In genomic region chr12:109267361-109267760, GRCh38 we compare ENCODE assay signal across 37 cellular contexts. TPM values are rescaled to one million over a fixed set of nuclear protein-coding genes. Genes with fewer than 3 reads are reported as not detected.
"Had no signal": no experiment of that assay in that cellular context is flagged by ENCODE, and none has a peak within 500 bp of the region (broad histone marks: within the 10 kb centered on the region; RNA-seq: fewer than 3 reads in every experiment).

No MANE protein-coding gene starts in this region.

- H3K4me1 ChIP-seq: ascending aorta had no signal

- H3K27ac ChIP-seq: ascending aorta, cardiac muscle cell, VCaP had no signal

- H3K4me1 Mint-ChIP-seq: activated B cell treated with CpG ODN at 0.5 μM for 24 hours; activated CD4-positive, alpha-beta memory T cell treated with anti-CD3 and anti-CD28 coated beads, Interleukin-2, amount 10 ng/mL, durations not matched to agents 7 days and 5 days; activated CD4-positive, alpha-beta T cell treated with anti-CD3 and anti-CD28 coated beads for 36 hours; activated CD4-positive, alpha-beta T cell treated with anti-CD3 and anti-CD28 coated beads, Interleukin-2, amount 10 ng/mL, durations not matched to agents 7 days and 5 days; activated CD8-positive, alpha-beta memory T cell treated with anti-CD3 and anti-CD28 coated beads, Interleukin-2, amount 10 ng/mL, durations not matched to agents 7 days and 5 days; activated naive CD4-positive, alpha-beta T cell treated with anti-CD3 and anti-CD28 coated beads, Interleukin-2, amount 10 ng/mL, durations not matched to agents 7 days and 5 days; activated naive CD4-positive, alpha-beta T cell treated with anti-CD3 and anti-CD28 coated beads, Interleukin-2, amount 50 U/mL, for 24 hours; activated naive CD8-positive, alpha-beta T cell treated with anti-CD3 and anti-CD28 coated beads, Interleukin-2, amount 10 ng/mL, durations not matched to agents 7 days and 5 days; activated naive CD8-positive, alpha-beta T cell treated with anti-CD3 and anti-CD28 coated beads, Interleukin-2, amount 50 U/mL, for 24 hours; brain; central memory CD8-positive, alpha-beta T cell had no signal

- H3K36me3 Mint-ChIP-seq: activated CD8-positive, alpha-beta memory T cell treated with anti-CD3 and anti-CD28 coated beads, Interleukin-2, amount 10 ng/mL, durations not matched to agents 7 days and 5 days had no signal

- ATAC-seq: activated CD4-positive, alpha-beta T cell treated with anti-CD3 and anti-CD28 coated beads for 36 hours; activated CD8-positive, alpha-beta memory T cell treated with anti-CD3 and anti-CD28 coated beads, Interleukin-2, amount 10 ng/mL, durations not matched to agents 7 days and 5 days; activated CD8-positive, alpha-beta T cell treated with anti-CD3 and anti-CD28 coated beads, Interleukin-2, amount 10 ng/mL, durations not matched to agents 7 days and 5 days; activated naive CD8-positive, alpha-beta T cell treated with anti-CD3 and anti-CD28 coated beads, Interleukin-2, amount 50 U/mL, for 24 hours had no signal

- FAIRE-seq: bronchial epithelial cell, TTC549 had no signal

- H3K4me3 Mint-ChIP-seq: activated B cell treated with CpG ODN at 0.5 μM for 24 hours; activated CD4-positive, alpha-beta memory T cell treated with anti-CD3 and anti-CD28 coated beads, Interleukin-2, amount 10 ng/mL, durations not matched to agents 7 days and 5 days; activated CD4-positive, alpha-beta T cell treated with anti-CD3 and anti-CD28 coated beads for 36 hours; activated CD4-positive, alpha-beta T cell treated with anti-CD3 and anti-CD28 coated beads, Interleukin-2, amount 10 ng/mL, durations not matched to agents 7 days and 5 days; activated CD8-positive, alpha-beta memory T cell treated with anti-CD3 and anti-CD28 coated beads, Interleukin-2, amount 10 ng/mL, durations not matched to agents 7 days and 5 days; activated CD8-positive, alpha-beta T cell treated with anti-CD3 and anti-CD28 coated beads, Interleukin-2, amount 10 ng/mL, durations not matched to agents 7 days and 5 days; activated naive CD4-positive, alpha-beta T cell treated with anti-CD3 and anti-CD28 coated beads, Interleukin-2, amount 10 ng/mL, durations not matched to agents 7 days and 5 days; activated naive CD4-positive, alpha-beta T cell treated with anti-CD3 and anti-CD28 coated beads, Interleukin-2, amount 50 U/mL, for 24 hours; activated naive CD8-positive, alpha-beta T cell; activated naive CD8-positive, alpha-beta T cell treated with anti-CD3 and anti-CD28 coated beads, Interleukin-2, amount 10 ng/mL, durations not matched to agents 7 days and 5 days; activated naive CD8-positive, alpha-beta T cell treated with anti-CD3 and anti-CD28 coated beads, Interleukin-2, amount 50 U/mL, for 24 hours; activated T-cell treated with anti-CD3 and anti-CD28 coated beads, Interleukin-2, amount 50 U/mL, for 24 hours; brain; central memory CD8-positive, alpha-beta T cell; T-helper 1 cell treated with Interleukin-12 subunit alpha and Interleukin-12 subunit beta and Interleukin-4 antibody, amounts not matched to agents 30 μg/mL and 1 μg/mL, for 36 hours; T-helper 2 cell treated with Interferon-gamma antibody and Interleukin-4, amounts not matched to agents 5 μg/mL and 100 μg/mL, for 36 hours had no signal

- H3K27ac Mint-ChIP-seq: activated B cell treated with CpG ODN at 0.5 μM for 24 hours; activated CD4-positive, alpha-beta memory T cell treated with anti-CD3 and anti-CD28 coated beads, Interleukin-2, amount 10 ng/mL, durations not matched to agents 7 days and 5 days; activated CD4-positive, alpha-beta T cell treated with anti-CD3 and anti-CD28 coated beads for 36 hours; activated CD4-positive, alpha-beta T cell treated with anti-CD3 and anti-CD28 coated beads, Interleukin-2, amount 10 ng/mL, durations not matched to agents 7 days and 5 days; activated CD8-positive, alpha-beta memory T cell treated with anti-CD3 and anti-CD28 coated beads, Interleukin-2, amount 10 ng/mL, durations not matched to agents 7 days and 5 days; activated CD8-positive, alpha-beta T cell treated with anti-CD3 and anti-CD28 coated beads, Interleukin-2, amount 10 ng/mL, durations not matched to agents 7 days and 5 days; activated naive CD4-positive, alpha-beta T cell treated with anti-CD3 and anti-CD28 coated beads, Interleukin-2, amount 10 ng/mL, durations not matched to agents 7 days and 5 days; activated naive CD4-positive, alpha-beta T cell treated with anti-CD3 and anti-CD28 coated beads, Interleukin-2, amount 50 U/mL, for 24 hours; activated naive CD8-positive, alpha-beta T cell; activated naive CD8-positive, alpha-beta T cell treated with anti-CD3 and anti-CD28 coated beads, Interleukin-2, amount 10 ng/mL, durations not matched to agents 7 days and 5 days; activated naive CD8-positive, alpha-beta T cell treated with anti-CD3 and anti-CD28 coated beads, Interleukin-2, amount 50 U/mL, for 24 hours; activated T-cell treated with anti-CD3 and anti-CD28 coated beads, Interleukin-2, amount 50 U/mL, for 24 hours; activated T-helper 2 cell treated with anti-CD3 and anti-CD28 coated beads, Interferon-gamma antibody, Interleukin-2, Interleukin-4, amounts not matched to agents 10 μg/mL and 5 μg/mL and 100 μg/mL, durations not matched to agents 14 hours and 24 hours and 36 hours; brain; T-helper 1 cell treated with Interleukin-12 subunit alpha and Interleukin-12 subunit beta and Interleukin-4 antibody, amounts not matched to agents 30 μg/mL and 1 μg/mL, for 36 hours; T-helper 2 cell treated with Interferon-gamma antibody and Interleukin-4, amounts not matched to agents 5 μg/mL and 100 μg/mL, for 36 hours had no signal

- DNase-seq: activated B cell treated with CpG ODN at 0.5 μM for 24 hours; activated CD4-positive, alpha-beta memory T cell treated with anti-CD3 and anti-CD28 coated beads, Interleukin-2, amount 10 ng/mL, durations not matched to agents 7 days and 5 days; activated CD4-positive, alpha-beta T cell treated with anti-CD3 and anti-CD28 coated beads for 36 hours; activated CD4-positive, alpha-beta T cell treated with anti-CD3 and anti-CD28 coated beads for 48 hours; activated CD4-positive, alpha-beta T cell treated with anti-CD3 and anti-CD28 coated beads, Interleukin-2, amount 10 ng/mL, durations not matched to agents 7 days and 5 days; activated CD4-positive, alpha-beta T cell treated with anti-CD3 and anti-CD28 coated beads, Interleukin-2, amount 50 U/mL, for 48 hours; activated CD4-positive, CD25-positive, alpha-beta regulatory T cell treated with anti-CD3 and anti-CD28 coated beads, Interleukin-2, amount 50 U/mL, for 72 hours; activated CD8-positive, alpha-beta memory T cell treated with anti-CD3 and anti-CD28 coated beads for 24 hours; activated CD8-positive, alpha-beta memory T cell treated with anti-CD3 and anti-CD28 coated beads, Interleukin-2, amount 10 ng/mL, durations not matched to agents 7 days and 5 days; activated CD8-positive, alpha-beta memory T cell treated with anti-CD3 and anti-CD28 coated beads, Interleukin-2, amount 50 U/mL, for 48 hours; activated CD8-positive, alpha-beta T cell treated with anti-CD3 and anti-CD28 coated beads, Interleukin-2, amount 10 ng/mL, durations not matched to agents 7 days and 5 days; activated effector memory CD4-positive, alpha-beta T cell treated with Interleukin-2 at 50 U/mL for 16 hours; activated gamma-delta T cell; activated naive CD4-positive, alpha-beta T cell treated with anti-CD3 and anti-CD28 coated beads, Interleukin-2, amount 10 ng/mL, durations not matched to agents 7 days and 5 days; activated naive CD4-positive, alpha-beta T cell treated with Interleukin-2 at 50 U/mL for 16 hours; activated naive CD8-positive, alpha-beta T cell treated with anti-CD3 and anti-CD28 coated beads, Interleukin-2, amount 10 ng/mL, durations not matched to agents 7 days and 5 days; activated naive CD8-positive, alpha-beta T cell treated with anti-CD3 and anti-CD28 coated beads, Interleukin-2, amount 50 U/mL, for 24 hours; activated T-cell treated with anti-CD3 and anti-CD28 coated beads, Interleukin-2, amount 50 U/mL, for 24 hours; activated T-cell treated with anti-CD3 and anti-CD28 coated beads, Interleukin-2, amount 50 U/mL, for 48 hours; amygdala; anterior cingulate cortex; caudate nucleus; T-helper 1 cell; T-helper 2 cell; T-helper 9 cell had no signal

- H3K4me3 ChIP-seq: ascending aorta, cardiac muscle cell had no signal

- H3K9me3 ChIP-seq: ascending aorta had no signal

- H3K27me3 Mint-ChIP-seq: activated CD4-positive, alpha-beta memory T cell treated with anti-CD3 and anti-CD28 coated beads, Interleukin-2, amount 10 ng/mL, durations not matched to agents 7 days and 5 days; activated CD4-positive, alpha-beta T cell treated with anti-CD3 and anti-CD28 coated beads for 36 hours; activated CD4-positive, alpha-beta T cell treated with anti-CD3 and anti-CD28 coated beads, Interleukin-2, amount 10 ng/mL, durations not matched to agents 7 days and 5 days; activated CD8-positive, alpha-beta memory T cell treated with anti-CD3 and anti-CD28 coated beads, Interleukin-2, amount 10 ng/mL, durations not matched to agents 7 days and 5 days; activated naive CD4-positive, alpha-beta T cell treated with anti-CD3 and anti-CD28 coated beads, Interleukin-2, amount 50 U/mL, for 24 hours; activated naive CD8-positive, alpha-beta T cell; activated naive CD8-positive, alpha-beta T cell treated with anti-CD3 and anti-CD28 coated beads, Interleukin-2, amount 50 U/mL, for 24 hours; activated T-cell treated with anti-CD3 and anti-CD28 coated beads, Interleukin-2, amount 50 U/mL, for 24 hours; brain; central memory CD8-positive, alpha-beta T cell had no signal

- H3K27me3 ChIP-seq: ascending aorta, cardiac muscle cell had no signal

- H3K9me3 Mint-ChIP-seq: activated CD4-positive, alpha-beta memory T cell treated with anti-CD3 and anti-CD28 coated beads, Interleukin-2, amount 10 ng/mL, durations not matched to agents 7 days and 5 days; activated naive CD4-positive, alpha-beta T cell treated with anti-CD3 and anti-CD28 coated beads, Interleukin-2, amount 10 ng/mL, durations not matched to agents 7 days and 5 days; activated T-helper 2 cell treated with anti-CD3 and anti-CD28 coated beads, Interferon-gamma antibody, Interleukin-2, Interleukin-4, amounts not matched to agents 10 μg/mL and 5 μg/mL and 100 μg/mL, durations not matched to agents 14 hours and 24 hours and 36 hours; central memory CD8-positive, alpha-beta T cell; T-helper 1 cell treated with Interleukin-12 subunit alpha and Interleukin-12 subunit beta and Interleukin-4 antibody, amounts not matched to agents 30 μg/mL and 1 μg/mL, for 36 hours; T-helper 2 cell treated with Interferon-gamma antibody and Interleukin-4, amounts not matched to agents 5 μg/mL and 100 μg/mL, for 36 hours had no signal

RNA-seq across cellular contexts. Expression of gene FOXN4, which starts 41.7 kb away (rescaled TPM):
- total RNA-seq: activated B cell treated with CpG ODN at 0.5 μM for 24 hours; activated CD4-positive, alpha-beta memory T cell treated with anti-CD3 and anti-CD28 coated beads, Interleukin-2, amount 10 ng/mL, durations not matched to agents 7 days and 5 days; activated CD4-positive, alpha-beta T cell treated with anti-CD3 and anti-CD28 coated beads for 36 hours; activated CD4-positive, alpha-beta T cell treated with anti-CD3 and anti-CD28 coated beads, Interleukin-2, amount 10 ng/mL, durations not matched to agents 7 days and 5 days; activated CD8-positive, alpha-beta memory T cell treated with anti-CD3 and anti-CD28 coated beads, Interleukin-2, amount 10 ng/mL, durations not matched to agents 7 days and 5 days; activated CD8-positive, alpha-beta T cell treated with anti-CD3 and anti-CD28 coated beads, Interleukin-2, amount 10 ng/mL, durations not matched to agents 7 days and 5 days; activated naive CD8-positive, alpha-beta T cell treated with anti-CD3 and anti-CD28 coated beads, Interleukin-2, amount 10 ng/mL, durations not matched to agents 7 days and 5 days; activated T-helper 2 cell treated with anti-CD3 and anti-CD28 coated beads, Interferon-gamma antibody, Interleukin-2, Interleukin-4, amounts not matched to agents 10 μg/mL and 5 μg/mL and 100 μg/mL, durations not matched to agents 14 hours and 24 hours and 36 hours; ascending aorta; bronchial epithelial cell had no signal
